In genomic region chr5:171384416-171384815, GRCh38 we compare ENCODE assay signal across 6 cellular contexts. TPM values are rescaled to one million over a fixed set of nuclear protein-coding genes. Genes with fewer than 3 reads are reported as not detected.
"Had no signal": no experiment of that assay in that cellular context is flagged by ENCODE, and none has a peak within 500 bp of the region (broad histone marks: within the 10 kb centered on the region; RNA-seq: fewer than 3 reads in every experiment).

No MANE protein-coding gene starts in this region.

RNA-seq across cellular contexts. Expression of gene FGF18, which starts 35.0 kb away (rescaled TPM):
- total RNA-seq: dermis microvascular lymphatic vessel endothelial cell, glomerular endothelial cell, kidney epithelial cell, left lobe of liver had no signal
- polyA plus RNA-seq: liver, mammary epithelial cell had no signal
